Comparison of ENCODE assay signal across 9 cellular contexts in the genomic region with DNA sequence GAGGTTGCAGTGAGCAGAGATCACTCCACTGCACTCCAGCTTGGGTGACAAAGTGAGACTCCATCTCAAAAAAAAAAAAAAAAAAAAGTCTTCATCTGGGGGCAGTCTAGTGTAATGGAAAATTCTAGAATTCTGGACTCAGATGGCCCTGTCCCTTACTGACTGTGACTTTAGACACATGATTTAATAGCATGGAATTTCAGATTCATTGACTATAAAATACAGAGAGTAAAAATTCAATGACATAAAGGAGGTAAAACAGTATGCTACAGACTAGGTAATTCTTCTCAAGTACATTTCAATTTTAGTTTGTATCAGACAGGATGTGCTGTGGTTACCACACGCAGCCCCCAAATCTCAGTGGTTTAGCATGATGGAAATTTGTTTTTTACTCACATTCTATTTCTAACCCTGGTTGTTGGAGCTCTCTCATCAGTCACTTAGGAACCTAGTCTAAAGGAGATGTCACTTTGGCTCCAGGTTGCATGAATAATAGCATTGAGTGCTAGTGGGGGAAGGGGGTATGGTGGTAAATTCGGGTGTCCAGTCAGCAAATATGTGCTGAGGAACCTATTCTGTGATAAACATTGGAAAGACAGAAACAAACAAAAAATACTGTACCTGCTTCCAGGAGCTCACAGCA.
DNase-seq lines count a peak whose midpoint lies in the region; ATAC-seq and TF ChIP-seq lines count a peak whose summit lies in the region.
"Had no signal": no experiment of that assay in that cellular context is flagged by ENCODE, and none has a peak within 500 bp of the region (broad histone marks: within the 10 kb centered on the region; RNA-seq: fewer than 3 reads in every experiment).

No MANE protein-coding gene starts in this region.

- H3K4me3 ChIP-seq in Jurkat, Clone E6-1 (ENCODE audit: low read length), result no peak overlapping the region

- ATAC-seq in GM18867 (IDR thresholded peaks at IDR 0.05; ENCODE audit: unreplicated experiment) (peak; percentile 91), GM21737 (IDR thresholded peaks at IDR 0.05; ENCODE audit: unreplicated experiment) (peak; percentile 65), WTC11 (no peak), foreskin keratinocyte (no peak)
- ATAC-seq: Panc1 had no signal

- no peak overlapping the region for H3K27ac Mint-ChIP-seq in WTC11

- H3K4me1 Mint-ChIP-seq in WTC11, result no peaks in the 10 kb centered on the region

- H3K4me1 ChIP-seq in foreskin keratinocyte, result no peaks in the 10 kb centered on the region

- H3K27me3 ChIP-seq in foreskin keratinocyte, result no peaks in the 10 kb centered on the region

- DNase-seq in Jurkat, Clone E6-1 (ENCODE audit: low read depth, low spot score), result peak; percentile 84
- DNase-seq in stimulated activated CD4-positive, alpha-beta T cell treated with anti-CD3 and anti-CD28 coated beads, Interleukin-15, amount 100 ng/mL, for 24 hours, result peak; percentile 47
- DNase-seq in WTC11 (ENCODE audit: low spot score), result no peak
- DNase-seq in effector CD8-positive, alpha-beta T cell (lab: John Stamatoyannopoulos, UW), result no peak
- no peak for DNase-seq in iPS-NIHi11 (ENCODE audit: low spot score)
- DNase-seq in foreskin keratinocyte, result no peak

- POLR2A ChIA-PET in WTC11 (lab: Charles Lee), result no interaction called here

- H3K36me3 Mint-ChIP-seq in WTC11, result peaks cover 11% of the 10 kb centered on the region

- CTCF ChIA-PET in WTC11 (lab: Charles Lee), result no interaction called here

- H3K9me3 Mint-ChIP-seq in WTC11, result peaks cover 21% of the 10 kb centered on the region

- peaks cover 5% of the 10 kb centered on the region for H3K27me3 Mint-ChIP-seq in WTC11 (ENCODE audit: low read depth)

- TF ChIP-seq CTCF in WTC11 (IDR thresholded peaks at IDR 0.05) (no peak), foreskin keratinocyte (conservative IDR thresholded peaks at IDR 0.05) (no peak)

- H3K27ac ChIP-seq in foreskin keratinocyte, result no peak overlapping the region

- no peak overlapping the region for H3K4me3 Mint-ChIP-seq in WTC11

TF ChIP-seq in WTC11, 78 proteins besides CTCF, POLR2A, EP300 and RAD21:
- TF ChIP-seq, protein P1, sequence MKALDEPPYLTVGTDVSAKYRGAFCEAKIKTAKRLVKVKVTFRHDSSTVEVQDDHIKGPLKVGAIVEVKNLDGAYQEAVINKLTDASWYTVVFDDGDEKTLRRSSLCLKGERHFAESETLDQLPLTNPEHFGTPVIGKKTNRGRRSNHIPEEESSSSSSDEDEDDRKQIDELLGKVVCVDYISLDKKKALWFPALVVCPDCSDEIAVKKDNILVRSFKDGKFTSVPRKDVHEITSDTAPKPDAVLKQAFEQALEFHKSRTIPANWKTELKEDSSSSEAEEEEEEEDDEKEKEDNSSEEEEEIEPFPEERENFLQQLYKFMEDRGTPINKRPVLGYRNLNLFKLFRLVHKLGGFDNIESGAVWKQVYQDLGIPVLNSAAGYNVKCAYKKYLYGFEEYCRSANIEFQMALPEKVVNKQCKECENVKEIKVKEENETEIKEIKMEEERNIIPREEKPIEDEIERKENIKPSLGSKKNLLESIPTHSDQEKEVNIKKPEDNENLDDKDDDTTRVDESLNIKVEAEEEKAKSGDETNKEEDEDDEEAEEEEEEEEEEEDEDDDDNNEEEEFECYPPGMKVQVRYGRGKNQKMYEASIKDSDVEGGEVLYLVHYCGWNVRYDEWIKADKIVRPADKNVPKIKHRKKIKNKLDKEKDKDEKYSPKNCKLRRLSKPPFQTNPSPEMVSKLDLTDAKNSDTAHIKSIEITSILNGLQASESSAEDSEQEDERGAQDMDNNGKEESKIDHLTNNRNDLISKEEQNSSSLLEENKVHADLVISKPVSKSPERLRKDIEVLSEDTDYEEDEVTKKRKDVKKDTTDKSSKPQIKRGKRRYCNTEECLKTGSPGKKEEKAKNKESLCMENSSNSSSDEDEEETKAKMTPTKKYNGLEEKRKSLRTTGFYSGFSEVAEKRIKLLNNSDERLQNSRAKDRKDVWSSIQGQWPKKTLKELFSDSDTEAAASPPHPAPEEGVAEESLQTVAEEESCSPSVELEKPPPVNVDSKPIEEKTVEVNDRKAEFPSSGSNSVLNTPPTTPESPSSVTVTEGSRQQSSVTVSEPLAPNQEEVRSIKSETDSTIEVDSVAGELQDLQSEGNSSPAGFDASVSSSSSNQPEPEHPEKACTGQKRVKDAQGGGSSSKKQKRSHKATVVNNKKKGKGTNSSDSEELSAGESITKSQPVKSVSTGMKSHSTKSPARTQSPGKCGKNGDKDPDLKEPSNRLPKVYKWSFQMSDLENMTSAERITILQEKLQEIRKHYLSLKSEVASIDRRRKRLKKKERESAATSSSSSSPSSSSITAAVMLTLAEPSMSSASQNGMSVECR (CRISPR knock-in tag; IDR thresholded peaks at IDR 0.05; ENCODE audit: borderline replicate concordance), result no peak
- TF ChIP-seq TEAD1 (CRISPR knock-in tag; IDR thresholded peaks at IDR 0.05) (no peak), GRHL2 (CRISPR knock-in tag; IDR thresholded peaks at IDR 0.05; ENCODE audit: insufficient replicate concordance, severe bottlenecking) (no peak)
- TF ChIP-seq, protein P2, sequence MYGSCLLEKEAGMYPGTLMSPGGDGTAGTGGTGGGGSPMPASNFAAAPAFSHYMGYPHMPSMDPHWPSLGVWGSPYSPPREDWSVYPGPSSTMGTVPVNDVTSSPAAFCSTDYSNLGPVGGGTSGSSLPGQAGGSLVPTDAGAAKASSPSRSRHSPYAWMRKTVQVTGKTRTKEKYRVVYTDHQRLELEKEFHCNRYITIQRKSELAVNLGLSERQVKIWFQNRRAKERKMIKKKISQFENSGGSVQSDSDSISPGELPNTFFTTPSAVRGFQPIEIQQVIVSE (CRISPR knock-in tag; IDR thresholded peaks at IDR 0.05; ENCODE audit: borderline replicate concordance), result no peak
- TF ChIP-seq, protein P3, sequence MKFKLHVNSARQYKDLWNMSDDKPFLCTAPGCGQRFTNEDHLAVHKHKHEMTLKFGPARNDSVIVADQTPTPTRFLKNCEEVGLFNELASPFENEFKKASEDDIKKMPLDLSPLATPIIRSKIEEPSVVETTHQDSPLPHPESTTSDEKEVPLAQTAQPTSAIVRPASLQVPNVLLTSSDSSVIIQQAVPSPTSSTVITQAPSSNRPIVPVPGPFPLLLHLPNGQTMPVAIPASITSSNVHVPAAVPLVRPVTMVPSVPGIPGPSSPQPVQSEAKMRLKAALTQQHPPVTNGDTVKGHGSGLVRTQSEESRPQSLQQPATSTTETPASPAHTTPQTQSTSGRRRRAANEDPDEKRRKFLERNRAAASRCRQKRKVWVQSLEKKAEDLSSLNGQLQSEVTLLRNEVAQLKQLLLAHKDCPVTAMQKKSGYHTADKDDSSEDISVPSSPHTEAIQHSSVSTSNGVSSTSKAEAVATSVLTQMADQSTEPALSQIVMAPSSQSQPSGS (CRISPR knock-in tag; IDR thresholded peaks at IDR 0.05; ENCODE audit: borderline replicate concordance, low read depth), result no peak
- TF ChIP-seq, protein P4, sequence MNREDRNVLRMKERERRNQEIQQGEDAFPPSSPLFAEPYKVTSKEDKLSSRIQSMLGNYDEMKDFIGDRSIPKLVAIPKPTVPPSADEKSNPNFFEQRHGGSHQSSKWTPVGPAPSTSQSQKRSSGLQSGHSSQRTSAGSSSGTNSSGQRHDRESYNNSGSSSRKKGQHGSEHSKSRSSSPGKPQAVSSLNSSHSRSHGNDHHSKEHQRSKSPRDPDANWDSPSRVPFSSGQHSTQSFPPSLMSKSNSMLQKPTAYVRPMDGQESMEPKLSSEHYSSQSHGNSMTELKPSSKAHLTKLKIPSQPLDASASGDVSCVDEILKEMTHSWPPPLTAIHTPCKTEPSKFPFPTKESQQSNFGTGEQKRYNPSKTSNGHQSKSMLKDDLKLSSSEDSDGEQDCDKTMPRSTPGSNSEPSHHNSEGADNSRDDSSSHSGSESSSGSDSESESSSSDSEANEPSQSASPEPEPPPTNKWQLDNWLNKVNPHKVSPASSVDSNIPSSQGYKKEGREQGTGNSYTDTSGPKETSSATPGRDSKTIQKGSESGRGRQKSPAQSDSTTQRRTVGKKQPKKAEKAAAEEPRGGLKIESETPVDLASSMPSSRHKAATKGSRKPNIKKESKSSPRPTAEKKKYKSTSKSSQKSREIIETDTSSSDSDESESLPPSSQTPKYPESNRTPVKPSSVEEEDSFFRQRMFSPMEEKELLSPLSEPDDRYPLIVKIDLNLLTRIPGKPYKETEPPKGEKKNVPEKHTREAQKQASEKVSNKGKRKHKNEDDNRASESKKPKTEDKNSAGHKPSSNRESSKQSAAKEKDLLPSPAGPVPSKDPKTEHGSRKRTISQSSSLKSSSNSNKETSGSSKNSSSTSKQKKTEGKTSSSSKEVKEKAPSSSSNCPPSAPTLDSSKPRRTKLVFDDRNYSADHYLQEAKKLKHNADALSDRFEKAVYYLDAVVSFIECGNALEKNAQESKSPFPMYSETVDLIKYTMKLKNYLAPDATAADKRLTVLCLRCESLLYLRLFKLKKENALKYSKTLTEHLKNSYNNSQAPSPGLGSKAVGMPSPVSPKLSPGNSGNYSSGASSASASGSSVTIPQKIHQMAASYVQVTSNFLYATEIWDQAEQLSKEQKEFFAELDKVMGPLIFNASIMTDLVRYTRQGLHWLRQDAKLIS (CRISPR knock-in tag; IDR thresholded peaks at IDR 0.05; ENCODE audit: borderline replicate concordance), result no peak

Comparison
In these comparisons a context has a peak if more than half of its experiments do, and no peak if none do; other contexts are left out.
1. ATAC-seq: peak in GM18867 (single experiment) and GM21737 (single experiment); none in WTC11 (single experiment) and foreskin keratinocyte (single experiment).
2. DNase-seq: peak in Jurkat, Clone E6-1 (single experiment) and stimulated activated CD4-positive, alpha-beta T cell treated with anti-CD3 and anti-CD28 coated beads, Interleukin-15, amount 100 ng/mL, for 24 hours (single experiment); none in WTC11 (single experiment), effector CD8-positive, alpha-beta T cell (single experiment), iPS-NIHi11 (single experiment) and foreskin keratinocyte (0 of 2).